In genomic region chr2:241559489-241560180, GRCh38 we compare ENCODE assay signal across 8 cellular contexts. TPM values are rescaled to one million over a fixed set of nuclear protein-coding genes. Genes with fewer than 3 reads are reported as not detected.
DNase-seq lines count a peak whose midpoint lies in the region; ATAC-seq and TF ChIP-seq lines count a peak whose summit lies in the region.

No MANE protein-coding gene starts in this region.

- no peaks in the 10 kb centered on the region for H4K20me1 ChIP-seq in MM.1S (ENCODE audit: insufficient read depth, low read length)

- H3K4me3 Mint-ChIP-seq in Calu3 (ENCODE audit: low read depth, unreplicated experiment), result peak overlapping the region; percentile 78
- H3K4me3 Mint-ChIP-seq in central memory CD8-positive, alpha-beta T cell, result peak overlapping the region; percentile 58

- peak overlapping the region; percentile 70 for H3K27ac Mint-ChIP-seq in Calu3 (ENCODE audit: unreplicated experiment)
- H3K27ac Mint-ChIP-seq in central memory CD8-positive, alpha-beta T cell (ENCODE audit: low read depth), result no peak overlapping the region

- no TSS peak for BruUV-seq in Calu3 (replicated peaks; lab: Mats Ljungman, UMichigan)

- intact Hi-C loops in Calu3 (cut with micrococcal nuclease; ENCODE audit: unreplicated experiment), result no loop called here

- H3K36me3 ChIP-seq in MM.1S (replicated peaks; ENCODE audit: insufficient read depth, low read length), result no peaks in the 10 kb centered on the region

- H3F3A ChIP-seq in MM.1S (ENCODE audit: insufficient read depth, low read length), result no peaks in the 10 kb centered on the region

- H3K4me1 ChIP-seq in MM.1S (ENCODE audit: low read length), result no peaks in the 10 kb centered on the region

- no peak for TF ChIP-seq CTCF in Calu3 (IDR thresholded peaks at IDR 0.05; ENCODE audit: unreplicated experiment)
- no peak for TF ChIP-seq CTCF in MM.1S (IDR thresholded peaks at IDR 0.05; ENCODE audit: low read length)

- no peaks in the 10 kb centered on the region for H3K9me3 Mint-ChIP-seq in Calu3 (ENCODE audit: low read depth, unreplicated experiment)
- H3K9me3 Mint-ChIP-seq in central memory CD8-positive, alpha-beta T cell, result no peaks in the 10 kb centered on the region

- H3K9ac ChIP-seq in MM.1S (ENCODE audit: low read length), result no peak overlapping the region

- in situ Hi-C loops in KBM-7 (cut with MboI; ENCODE audit: low pct_unique_long_range_greater_than_20kb, low sequenced_read_pairs), result no loop called here

- no peaks in the 10 kb centered on the region for H3K27me3 Mint-ChIP-seq in Calu3 (ENCODE audit: unreplicated experiment)
- H3K27me3 Mint-ChIP-seq in central memory CD8-positive, alpha-beta T cell, result peaks cover 30% of the 10 kb centered on the region

- no peak overlapping the region for H2AFZ ChIP-seq in MM.1S (ENCODE audit: low read length)

- peak overlapping the region; percentile 18; the same call in 1 of the 2 replicates for H3K4me2 ChIP-seq in MM.1S (ENCODE audit: low read depth, low read length)

- peaks cover 51% of the 10 kb centered on the region for H3K36me3 Mint-ChIP-seq in Calu3 (ENCODE audit: insufficient read depth, unreplicated experiment)
- H3K36me3 Mint-ChIP-seq in central memory CD8-positive, alpha-beta T cell (ENCODE audit: insufficient read depth), result peaks cover 1% of the 10 kb centered on the region

- CTCF ChIA-PET in Calu3 (lab: Charles Lee), result interaction anchor here (0.5 to 2.3 kb wide), 3 partner anchors 17 to 283 kb away, joined by 3 to 9 read pairs (median 4); no protein-coding TSS in a partner anchor

- no peak overlapping the region for H3K27ac ChIP-seq in MM.1S (ENCODE audit: low read length)

- peaks cover 49% of the 10 kb centered on the region for H3K27me3 ChIP-seq in MM.1S (replicated peaks; ENCODE audit: insufficient read depth, low read length)

- H3K4me3 ChIP-seq in MM.1S (ENCODE audit: low read length) (no peak overlapping the region), skeletal muscle cell (ENCODE audit: low read depth, low read length) (peak overlapping the region; percentile 70)

- DNase-seq in Calu3 (peak; percentile 66), MM.1S (no peak), islet precursor cell (peak; percentile 72), skeletal muscle cell (ENCODE audit: low read depth) (no peak), NCI-H446 (lab: John Stamatoyannopoulos, UW) (no peak), KBM-7 (no peak)
- no peak for DNase-seq in central memory CD8-positive, alpha-beta T cell (ENCODE audit: low spot score in 2 of 2)
- no peak for DNase-seq in stimulated activated CD8-positive, alpha-beta memory T cell treated with anti-CD3 and anti-CD28 coated beads, Interleukin-4, amount 100 ng/mL, for 48 hours

- no peaks in the 10 kb centered on the region for H3K9me3 ChIP-seq in MM.1S (replicated peaks; ENCODE audit: insufficient read depth, low read length)

- ATAC-seq in central memory CD8-positive, alpha-beta T cell (replicated peaks; ENCODE audit: extremely low read depth, poor library complexity, severe bottlenecking), result no peak

- H3K79me2 ChIP-seq in MM.1S (ENCODE audit: low read length), result no peaks in the 10 kb centered on the region

- H3K4me1 Mint-ChIP-seq in Calu3 (ENCODE audit: low read depth, unreplicated experiment), result peaks cover 29% of the 10 kb centered on the region
- peaks cover 4% of the 10 kb centered on the region for H3K4me1 Mint-ChIP-seq in central memory CD8-positive, alpha-beta T cell

- no peaks in the 10 kb centered on the region for H3K9me2 ChIP-seq in MM.1S (replicated peaks; ENCODE audit: insufficient read depth, low read length)

RNA-seq across cellular contexts. Expression of gene BOK, which starts 1.1 kb away (rescaled TPM):
- 30.1 and 35.0 TPM in 2 replicates for total RNA-seq in Calu3 (2022)

RNA-seq across cellular contexts. Expression of gene STK25, which starts 51.3 kb away (rescaled TPM):
- total RNA-seq in Calu3 (2022), result 149 and 159 TPM in 2 replicates

Comparison
In these comparisons a context has a peak if more than half of its experiments do, and no peak if none do; other contexts are left out.
1. DNase-seq: peak in Calu3 (single experiment) and islet precursor cell (single experiment); none in MM.1S (single experiment), central memory CD8-positive, alpha-beta T cell (0 of 2), skeletal muscle cell (single experiment), stimulated activated CD8-positive, alpha-beta memory T cell treated with anti-CD3 and anti-CD28 coated beads, Interleukin-4, amount 100 ng/mL, for 48 hours (single experiment), NCI-H446 (0 of 2) and KBM-7 (single experiment).